In the genomic region with DNA sequence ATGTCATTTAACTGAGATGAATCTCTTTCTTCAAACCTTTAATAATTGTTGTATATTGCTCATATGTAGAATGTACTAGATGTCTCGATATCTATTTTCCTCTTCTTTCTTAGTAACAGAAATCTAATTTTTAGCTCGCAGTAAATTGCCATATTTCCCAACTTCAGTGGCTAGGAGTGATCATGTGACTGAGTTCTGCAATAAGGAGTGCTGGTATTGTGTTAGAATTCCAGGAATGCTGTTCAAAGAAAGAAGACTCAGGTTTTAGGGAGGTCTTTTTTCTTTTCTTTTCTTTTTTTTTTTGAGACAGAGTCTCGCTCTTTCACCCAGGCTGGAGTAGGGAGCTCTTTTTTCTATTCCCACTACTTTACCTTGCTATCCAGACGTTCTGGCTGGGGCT, we compare ENCODE assay signal across 19 cellular contexts.
A peak's percentile ranks its signal among the peaks of the same experiment; 100 is the strongest.
DNase-seq lines count a peak whose midpoint lies in the region; ATAC-seq and TF ChIP-seq lines count a peak whose summit lies in the region.
"Had no signal": no experiment of that assay in that cellular context is flagged by ENCODE, and none has a peak within 500 bp of the region (broad histone marks: within the 10 kb centered on the region; RNA-seq: fewer than 3 reads in every experiment).

No MANE protein-coding gene starts in this region.

- H3K14ac ChIP-seq in IMR-90 (replicated peaks; ENCODE audit: low read depth, low read length), result no peak overlapping the region; the same call in 1 of the 2 replicates

- no peaks in the 10 kb centered on the region for H3K36me3 ChIP-seq in IMR-90 (ENCODE audit: control insufficient read depth, insufficient read depth, low read length)
- H3K36me3 ChIP-seq in mesendoderm (ENCODE audit: control insufficient read depth, insufficient read depth, low read length), result no peaks in the 10 kb centered on the region
- no peaks in the 10 kb centered on the region for H3K36me3 ChIP-seq in suprapubic skin
- H3K36me3 ChIP-seq: BLaER1 had no signal

- H3K4me2 ChIP-seq in IMR-90 (ENCODE audit: low read depth, low read length) (no peak overlapping the region), mesendoderm (ENCODE audit: low read length) (no peak overlapping the region)
- H3K4me2 ChIP-seq: BLaER1, KMS-11 had no signal

- TF ChIP-seq CTCF in AG10803 (conservative IDR thresholded peaks at IDR 0.05; ENCODE audit: low read length) (no peak), IMR-90 (conservative IDR thresholded peaks at IDR 0.05; ENCODE audit: low read depth, low read length) (no peak), choroid plexus epithelial cell (conservative IDR thresholded peaks at IDR 0.05; ENCODE audit: low read depth, low read length) (no peak), suprapubic skin (IDR thresholded peaks at IDR 0.05) (no peak)

- in situ Hi-C loops in IMR-90 (cut with MboI; ENCODE audit: low sequenced_read_pairs), result no loop called here

- no peaks in the 10 kb centered on the region for H4K20me1 ChIP-seq in IMR-90 (ENCODE audit: insufficient read depth, low read length)
- H4K20me1 ChIP-seq: BLaER1 had no signal

- no peak overlapping the region for H3K4me3 ChIP-seq in AG10803 (ENCODE audit: low read length)
- no peak overlapping the region for H3K4me3 ChIP-seq in IMR-90 (ENCODE audit: insufficient read depth, low read depth, low read length)
- no peak overlapping the region for H3K4me3 ChIP-seq in choroid plexus epithelial cell (ENCODE audit: low read depth, low read length)
- no peak overlapping the region for H3K4me3 ChIP-seq in mesendoderm (ENCODE audit: low read length)
- H3K4me3 ChIP-seq in suprapubic skin, result no peak overlapping the region
- H3K4me3 ChIP-seq: BLaER1 had no signal

- POLR2A ChIA-PET in IMR-90 (lab: Charles Lee; ENCODE audit: unreplicated experiment), result no interaction called here

- H2AK5ac ChIP-seq in IMR-90 (ENCODE audit: low read depth, low read length) (no peak overlapping the region), mesendoderm (ENCODE audit: low read length) (no peak overlapping the region)

- CTCF ChIA-PET in IMR-90 (lab: Yijun Ruan, JAX), result interaction anchor here (1.1 kb wide), 1 partner anchor 10 kb away, joined by 3 read pairs; no protein-coding TSS in a partner anchor

- H4K5ac ChIP-seq in IMR-90 (ENCODE audit: low read depth, low read length), result no peak overlapping the region
- H4K5ac ChIP-seq in mesendoderm (ENCODE audit: low read length), result no peak overlapping the region

- BruUV-seq in IMR-90 (replicated peaks; lab: Mats Ljungman, UMichigan), result no TSS peak

- H2AK9ac ChIP-seq in IMR-90 (replicated peaks; ENCODE audit: low read depth, low read length, poor library complexity), result no peak overlapping the region

- H3K9ac ChIP-seq in IMR-90 (ENCODE audit: low read depth, low read length), result no peak overlapping the region
- no peak overlapping the region for H3K9ac ChIP-seq in mesendoderm (ENCODE audit: low read length)
- H3K9ac ChIP-seq: BLaER1, KMS-11 had no signal

- no peak overlapping the region for H2BK20ac ChIP-seq in IMR-90 (ENCODE audit: low read depth, low read length)

- ATAC-seq in IMR-90 (ENCODE audit: low read depth), result no peak
- ATAC-seq: CD8-positive, alpha-beta T cell; SK-N-SH treated with all-trans-retinoic acid at 6 μM for 48 hours had no signal

- H3K23ac ChIP-seq in IMR-90 (ENCODE audit: low read depth, low read length) (no peak overlapping the region), mesendoderm (ENCODE audit: low read length) (no peak overlapping the region)

- H2BK15ac ChIP-seq in IMR-90 (ENCODE audit: low read depth, low read length) (no peak overlapping the region; the same call in 2 of the 3 replicates), mesendoderm (replicated peaks; ENCODE audit: low read depth) (no peak overlapping the region)

- no peak for TF ChIP-seq RAD21 in IMR-90 (IDR thresholded peaks at IDR 0.05; ENCODE audit: low read length)

- dilution Hi-C loops in IMR-90 (cut with HindIII; ENCODE audit: low sequenced_read_pairs, unreplicated experiment), result no loop called here

- H3K9me3 ChIP-seq in IMR-90 (ENCODE audit: control insufficient read depth, insufficient read depth, low read length) (no peaks in the 10 kb centered on the region), suprapubic skin (no peaks in the 10 kb centered on the region)
- H3K9me3 ChIP-seq: BLaER1 had no signal

- WGBS in IMR-90 (ENCODE audit: extremely low coverage in 2 of 2, insufficient read length in 1 of 2), 2 experiments, result no CpG with 5 or more reads among the region's 4 CpGs
- WGBS in mesendoderm (ENCODE audit: extremely low coverage, insufficient coverage, low lambda C conversion rate), result no CpG with 5 or more reads among the region's 4 CpGs
- WGBS in suprapubic skin, result 89% methylated on average over 4 of the region's 4 CpGs

- TF ChIP-seq EP300 in suprapubic skin (IDR thresholded peaks at IDR 0.05), result no peak

- peak overlapping the region; percentile 62; the same call in 1 of the 2 replicates for H3K4ac ChIP-seq in IMR-90 (ENCODE audit: low read depth, low read length)
- no peak overlapping the region for H3K4ac ChIP-seq in mesendoderm (ENCODE audit: low read depth, low read length)

- no peak overlapping the region for H2BK5ac ChIP-seq in IMR-90 (ENCODE audit: low read depth, low read length, poor library complexity, severe bottlenecking)
- H2BK5ac ChIP-seq in mesendoderm (ENCODE audit: low read length), result no peak overlapping the region

- no peaks in the 10 kb centered on the region; the same call in 1 of the 2 replicates for H3K9me1 ChIP-seq in IMR-90 (ENCODE audit: insufficient read depth, low read length)

- H2AFZ ChIP-seq in IMR-90 (replicated peaks; ENCODE audit: low read length, poor library complexity), result no peak overlapping the region

- no peaks in the 10 kb centered on the region for H3K79me2 ChIP-seq in mesendoderm (ENCODE audit: control insufficient read depth, insufficient read depth, low read length)

- intact Hi-C loops in IMR-90 (cut with micrococcal nuclease), result no loop called here

- H3K4me1 ChIP-seq in IMR-90 (ENCODE audit: control insufficient read depth, insufficient read depth, low read length), result peaks cover 2% of the 10 kb centered on the region
- no peaks in the 10 kb centered on the region for H3K4me1 ChIP-seq in mesendoderm (ENCODE audit: control insufficient read depth, low read depth, low read length)
- H3K4me1 ChIP-seq in suprapubic skin, result no peaks in the 10 kb centered on the region
- H3K4me1 ChIP-seq: BLaER1 had no signal

- H4K8ac ChIP-seq in IMR-90 (ENCODE audit: low read depth in 2 of 2, low read length in 2 of 2), result no peak overlapping the region
- no peak overlapping the region for H4K8ac ChIP-seq in mesendoderm (ENCODE audit: low read depth, low read length)

- H3K18ac ChIP-seq in IMR-90 (ENCODE audit: low read depth, low read length), result no peak overlapping the region
- no peak overlapping the region for H3K18ac ChIP-seq in mesendoderm (ENCODE audit: low read length)

- H3K27me3 ChIP-seq in IMR-90 (ENCODE audit: control insufficient read depth, insufficient read depth, low read length) (no peaks in the 10 kb centered on the region), mesendoderm (ENCODE audit: insufficient read depth, low read length, poor library complexity) (no peaks in the 10 kb centered on the region), suprapubic skin (no peaks in the 10 kb centered on the region)
- H3K27me3 ChIP-seq: BLaER1 had no signal

- H3K56ac ChIP-seq in IMR-90 (ENCODE audit: extremely low read depth, insufficient read depth, low read length) (no peak overlapping the region), mesendoderm (ENCODE audit: low read length) (no peak overlapping the region)

- DNase-seq in AG10803 (ENCODE audit: low read depth), result peak; percentile 6
- DNase-seq in IMR-90, result no peak
- DNase-seq in choroid plexus epithelial cell (ENCODE audit: low read depth), result peak; percentile 47
- peak; percentile 40 for DNase-seq in mesendoderm
- DNase-seq in suprapubic skin (ENCODE audit: low spot score in 2 of 2), result no peak
- DNase-seq in globus pallidus (ENCODE audit: low spot score), result no peak
- DNase-seq in activated CD8-positive, alpha-beta memory T cell treated with anti-CD3 and anti-CD28 coated beads, Interleukin-2, amount 50 U/mL, for 48 hours, result no peak
- no peak for DNase-seq in NCI-H774 (lab: John Stamatoyannopoulos, UW)
- DNase-seq: CD8-positive, alpha-beta T cell; H7; HFFc6; NCI-H1092; NCI-H2081 treated with DMSO at 0.1 percent for 48 hours; NCI-H510A treated with DMSO at 0.1 percent for 48 hours; NCI-H82; SHP77 treated with DMSO at 0.1 percent for 48 hours had no signal

- H3K79me1 ChIP-seq in IMR-90 (ENCODE audit: low read depth in 1 of 2, low read length in 2 of 2) (peaks cover 0 to 6% of the 10 kb centered on the region in 2 experiments; a peak in 1 of 4 replicates), mesendoderm (ENCODE audit: low read length) (no peaks in the 10 kb centered on the region)

- H2BK120ac ChIP-seq in IMR-90 (ENCODE audit: low read depth, low read length), result no peak overlapping the region
- H2BK120ac ChIP-seq in mesendoderm (ENCODE audit: low read depth, low read length), result no peak overlapping the region

- H3K27ac ChIP-seq in IMR-90 (ENCODE audit: insufficient read depth, low read length) (no peak overlapping the region), mesendoderm (ENCODE audit: low read depth, low read length) (no peak overlapping the region), suprapubic skin (no peak overlapping the region)
- H3K27ac ChIP-seq: BLaER1, KMS-11 had no signal

- TF ChIP-seq POLR2A in IMR-90 (IDR thresholded peaks at IDR 0.05; ENCODE audit: low read depth, low read length), result no peak
- no peak for TF ChIP-seq POLR2A in suprapubic skin (IDR thresholded peaks at IDR 0.05)

- no peak overlapping the region for H4K91ac ChIP-seq in IMR-90 (ENCODE audit: insufficient read depth, low read depth, low read length)

TF ChIP-seq in IMR-90, 13 proteins besides CTCF, POLR2A, EP300 and RAD21:
- no peak for TF ChIP-seq CHD1 (IDR thresholded peaks at IDR 0.05; ENCODE audit: low read depth, low read length)
- TF ChIP-seq SMC3 (IDR thresholded peaks at IDR 0.05; ENCODE audit: low read depth, low read length), result no peak
- TF ChIP-seq, protein P1, sequence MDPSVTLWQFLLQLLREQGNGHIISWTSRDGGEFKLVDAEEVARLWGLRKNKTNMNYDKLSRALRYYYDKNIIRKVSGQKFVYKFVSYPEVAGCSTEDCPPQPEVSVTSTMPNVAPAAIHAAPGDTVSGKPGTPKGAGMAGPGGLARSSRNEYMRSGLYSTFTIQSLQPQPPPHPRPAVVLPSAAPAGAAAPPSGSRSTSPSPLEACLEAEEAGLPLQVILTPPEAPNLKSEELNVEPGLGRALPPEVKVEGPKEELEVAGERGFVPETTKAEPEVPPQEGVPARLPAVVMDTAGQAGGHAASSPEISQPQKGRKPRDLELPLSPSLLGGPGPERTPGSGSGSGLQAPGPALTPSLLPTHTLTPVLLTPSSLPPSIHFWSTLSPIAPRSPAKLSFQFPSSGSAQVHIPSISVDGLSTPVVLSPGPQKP (IDR thresholded peaks at IDR 0.05; ENCODE audit: borderline replicate concordance, low read depth, low read length), result no peak
- TF ChIP-seq MAFK (IDR thresholded peaks at IDR 0.05; ENCODE audit: low read depth, low read length), result no peak
- TF ChIP-seq CEBPB (IDR thresholded peaks at IDR 0.05; ENCODE audit: low read depth, low read length), result no peak
TF ChIP-seq in IMR-90: peak in this region for 0.

Comparison
In these comparisons a context has a peak if more than half of its experiments do, and no peak if none do; other contexts are left out.
1. DNase-seq: peak in AG10803 (single experiment), choroid plexus epithelial cell (single experiment) and mesendoderm (single experiment); none in IMR-90 (single experiment), suprapubic skin (0 of 2), globus pallidus (single experiment), activated CD8-positive, alpha-beta memory T cell treated with anti-CD3 and anti-CD28 coated beads, Interleukin-2, amount 50 U/mL, for 48 hours (single experiment) and NCI-H774 (single experiment).